Comparison of ENCODE assay signal across 20 cellular contexts in genomic region chrX:3550871-3551270, GRCh38.
DNase-seq lines count a peak whose midpoint lies in the region; ATAC-seq and TF ChIP-seq lines count a peak whose summit lies in the region.
"Had no signal": no experiment of that assay in that cellular context is flagged by ENCODE, and none has a peak within 500 bp of the region (broad histone marks: within the 10 kb centered on the region; RNA-seq: fewer than 3 reads in every experiment).

No MANE protein-coding gene starts in this region.

- no peaks in the 10 kb centered on the region for H3K9me3 Mint-ChIP-seq in glutamatergic neuron (ENCODE audit: unreplicated experiment)
- H3K9me3 Mint-ChIP-seq: CD4-positive, alpha-beta T cell; CD8-positive, alpha-beta T cell had no signal

- H3K9ac ChIP-seq in BLaER1 treated with 17β-estradiol and CSF1 and Interleukin-3, amounts not matched to agents 10 nM and 100 nM, result no peak overlapping the region

- peaks cover 9% of the 10 kb centered on the region for H3K4me1 Mint-ChIP-seq in glutamatergic neuron (ENCODE audit: low read depth, unreplicated experiment)
- H3K4me1 Mint-ChIP-seq: B cell had no signal

- peak; percentile 73 for DNase-seq in M059J (ENCODE audit: low read depth)
- peak; percentile 80 for DNase-seq in RPMI7951 (ENCODE audit: low read depth)
- no peak for DNase-seq in NOMO-1 treated with dmso at 0.1 percent for 144 hours (lab: John Stamatoyannopoulos, UW; ENCODE audit: unreplicated experiment)
- DNase-seq in glutamatergic neuron, result no peak
- DNase-seq: 8988T; AML-193; C1 segment of cervical spinal cord; CD4-positive, alpha-beta T cell; CD8-positive, alpha-beta T cell; DMS153; DMS53; DMS79; DND-41; GDM1 had no signal

- H3K4me2 ChIP-seq in BLaER1 treated with 17β-estradiol and CSF1 and Interleukin-3, amounts not matched to agents 10 nM and 100 nM, result peak overlapping the region in 8 of 11 experiments; percentile 1 to 55 (median 32); a peak in 9 of 22 replicates

- H3K4me3 Mint-ChIP-seq in glutamatergic neuron (ENCODE audit: unreplicated experiment), result no peak overlapping the region
- H3K4me3 Mint-ChIP-seq: B cell; CD14-positive monocyte; CD4-positive, alpha-beta T cell; CD8-positive, alpha-beta T cell had no signal

- peaks cover 10 to 27% (median 22%) of the 10 kb centered on the region in 10 experiments; a peak in 18 of 20 replicates for H3K4me1 ChIP-seq in BLaER1 treated with 17β-estradiol and CSF1 and Interleukin-3, amounts not matched to agents 10 nM and 100 nM
- H3K4me1 ChIP-seq: Caco-2 had no signal

- peaks cover 0 to 4% (median 0%) of the 10 kb centered on the region in 11 experiments; a peak in 1 of 22 replicates for H3K9me3 ChIP-seq in BLaER1 treated with 17β-estradiol and CSF1 and Interleukin-3, amounts not matched to agents 10 nM and 100 nM (replicated peaks in 1 of 11)
- H3K9me3 ChIP-seq: Caco-2 had no signal

- H3K36me3 Mint-ChIP-seq in glutamatergic neuron (ENCODE audit: unreplicated experiment), result no peaks in the 10 kb centered on the region
- H3K36me3 Mint-ChIP-seq: CD14-positive monocyte; CD8-positive, alpha-beta T cell had no signal

- ATAC-seq in GM19395 (IDR thresholded peaks at IDR 0.05; ENCODE audit: unreplicated experiment), result no peak
- ATAC-seq: CD8-positive, alpha-beta T cell; GM12878 had no signal

- H3K27ac Mint-ChIP-seq in glutamatergic neuron (ENCODE audit: unreplicated experiment), result no peak overlapping the region
- H3K27ac Mint-ChIP-seq: B cell; CD14-positive monocyte; CD4-positive, alpha-beta T cell; CD8-positive, alpha-beta T cell had no signal

- no peaks in the 10 kb centered on the region for H4K20me1 ChIP-seq in BLaER1 treated with 17β-estradiol and CSF1 and Interleukin-3, amounts not matched to agents 10 nM and 100 nM

- no peak for TF ChIP-seq CTCF in glutamatergic neuron (IDR thresholded peaks at IDR 0.05; ENCODE audit: partially characterized antibody, unreplicated experiment)

- H3K27me3 ChIP-seq in BLaER1 treated with 17β-estradiol and CSF1 and Interleukin-3, amounts not matched to agents 10 nM and 100 nM, result no peaks in the 10 kb centered on the region

- H3K36me3 ChIP-seq in BLaER1 treated with 17β-estradiol and CSF1 and Interleukin-3, amounts not matched to agents 10 nM and 100 nM, result no peaks in the 10 kb centered on the region

- H3K4me3 ChIP-seq in BLaER1 treated with 17β-estradiol and CSF1 and Interleukin-3, amounts not matched to agents 10 nM and 100 nM, result no peak overlapping the region
- H3K4me3 ChIP-seq: GM12878 had no signal

- H3K27me3 Mint-ChIP-seq in glutamatergic neuron (ENCODE audit: unreplicated experiment), result no peaks in the 10 kb centered on the region

- no peak overlapping the region for H3K27ac ChIP-seq in BLaER1 treated with 17β-estradiol and CSF1 and Interleukin-3, amounts not matched to agents 10 nM and 100 nM

Comparison
In these comparisons a context has a peak if more than half of its experiments do, and no peak if none do; other contexts are left out.
1. DNase-seq: peak in M059J (single experiment) and RPMI7951 (single experiment); none in NOMO-1 treated with dmso at 0.1 percent for 144 hours (single experiment) and glutamatergic neuron (single experiment).